ENCODE assay signal across 24 cellular contexts in genomic region chr10:83276971-83277370, GRCh38.
"Had no signal": no experiment of that assay in that cellular context is flagged by ENCODE, and none has a peak within 500 bp of the region (broad histone marks: within the 10 kb centered on the region; RNA-seq: fewer than 3 reads in every experiment).

No MANE protein-coding gene starts in this region.

- H3K36me3 Mint-ChIP-seq: mesothelial cell of epicardium; naive B cell; natural killer cell treated with Interleukin-12 subunit alpha and Interleukin-12 subunit beta and Interleukin-15 and Interleukin-18, amount 100 ng/mL, for 72 hours; stimulated activated naive B cell treated with anti-CD40 and anti-IgM and Interleukin-4, amounts not matched to agents 10 μg/mL and 1 μg/mL and 100 μg/mL, for 72 hours had no signal

- ATAC-seq: left colon; left lung; lower lobe of right lung; natural killer cell treated with Interleukin-12 subunit alpha and Interleukin-12 subunit beta and Interleukin-15 and Interleukin-18, amount 100 ng/mL, for 72 hours; right lobe of liver; stimulated activated naive B cell treated with anti-CD40 and anti-IgM and Interleukin-4, amounts not matched to agents 10 μg/mL and 1 μg/mL and 100 μg/mL, for 72 hours; stimulated activated naive CD8-positive, alpha-beta T cell treated with anti-CD3 and anti-CD28 coated beads, Interleukin-15, Interleukin-2, amounts not matched to agents 100 U/mL and 50 U/mL, for 24 hours had no signal

- H3K27me3 ChIP-seq: left lung, ovary, right atrium auricular region, right lobe of liver, stomach, testis, thyroid gland, transverse colon, uterus had no signal

- DNase-seq: hippocampal formation; kidney; left colon; left lung; lower lobe of right lung; mesendoderm; naive B cell; ovary; right lobe of liver; stimulated activated CD4-positive, alpha-beta T cell treated with anti-CD3 and anti-CD28 coated beads, Interleukin-12 subunit alpha, Interleukin-12 subunit beta, amount 100 ng/mL, for 4 hours; stimulated activated CD4-positive, alpha-beta T cell treated with anti-CD3 and anti-CD28 coated beads, Interleukin-15, amount 100 ng/mL, for 24 hours; stimulated activated CD4-positive, alpha-beta T cell treated with anti-CD3 and anti-CD28 coated beads, Interleukin-2, amount 100 ng/mL, for 24 hours; stimulated activated CD4-positive, alpha-beta T cell treated with anti-CD3 and anti-CD28 coated beads, Interleukin-4, amount 100 ng/mL, for 1 hour; stimulated activated naive B cell treated with anti-CD40 and anti-IgM and Interleukin-4, amounts not matched to agents 10 μg/mL and 1 μg/mL and 100 μg/mL, for 72 hours; stimulated activated naive CD8-positive, alpha-beta T cell treated with anti-CD3 and anti-CD28 coated beads, Interleukin-15, Interleukin-2, amounts not matched to agents 100 U/mL and 50 U/mL, for 24 hours; stomach; testis; thyroid gland; transverse colon; uterus had no signal

- H3K36me3 ChIP-seq: left lung, lower lobe of right lung, ovary, right atrium auricular region, right lobe of liver, stomach, thyroid gland, transverse colon, uterus had no signal

- H3K27me3 Mint-ChIP-seq: naive B cell; natural killer cell treated with Interleukin-12 subunit alpha and Interleukin-12 subunit beta and Interleukin-15 and Interleukin-18, amount 100 ng/mL, for 72 hours; progenitor cell of endocrine pancreas; stimulated activated naive B cell treated with anti-CD40 and anti-IgM and Interleukin-4, amounts not matched to agents 10 μg/mL and 1 μg/mL and 100 μg/mL, for 72 hours had no signal

- H3K4me1 ChIP-seq: left lung, lower lobe of right lung, right atrium auricular region, right lobe of liver, stomach, testis, thyroid gland, transverse colon, uterus had no signal

- H3K27ac Mint-ChIP-seq: mesothelial cell of epicardium; naive B cell; natural killer cell treated with Interleukin-12 subunit alpha and Interleukin-12 subunit beta and Interleukin-15 and Interleukin-18, amount 100 ng/mL, for 72 hours; stimulated activated naive B cell treated with anti-CD40 and anti-IgM and Interleukin-4, amounts not matched to agents 10 μg/mL and 1 μg/mL and 100 μg/mL, for 72 hours had no signal

- H3K9me3 ChIP-seq: left lung, lower lobe of right lung, ovary, right atrium auricular region, right lobe of liver, testis, thyroid gland, transverse colon, uterus had no signal

- H3K9me3 Mint-ChIP-seq: mesothelial cell of epicardium; stimulated activated naive B cell treated with anti-CD40 and anti-IgM and Interleukin-4, amounts not matched to agents 10 μg/mL and 1 μg/mL and 100 μg/mL, for 72 hours had no signal

- H3K4me1 Mint-ChIP-seq: naive B cell; stimulated activated naive B cell treated with anti-CD40 and anti-IgM and Interleukin-4, amounts not matched to agents 10 μg/mL and 1 μg/mL and 100 μg/mL, for 72 hours had no signal

- H3K4me3 Mint-ChIP-seq: mesothelial cell of epicardium; naive B cell; natural killer cell treated with Interleukin-12 subunit alpha and Interleukin-12 subunit beta and Interleukin-15 and Interleukin-18, amount 100 ng/mL, for 72 hours; stimulated activated naive B cell treated with anti-CD40 and anti-IgM and Interleukin-4, amounts not matched to agents 10 μg/mL and 1 μg/mL and 100 μg/mL, for 72 hours had no signal

- H3K4me3 ChIP-seq: left lung, lower lobe of right lung, ovary, right atrium auricular region, right lobe of liver, stomach, testis, thyroid gland, transverse colon, uterus had no signal

- H3K27ac ChIP-seq: left lung, lower lobe of right lung, ovary, right atrium auricular region, right lobe of liver, stomach, testis, thyroid gland, transverse colon, uterus had no signal
